18 cellular contexts compared by ENCODE assay signal in the genomic region with DNA sequence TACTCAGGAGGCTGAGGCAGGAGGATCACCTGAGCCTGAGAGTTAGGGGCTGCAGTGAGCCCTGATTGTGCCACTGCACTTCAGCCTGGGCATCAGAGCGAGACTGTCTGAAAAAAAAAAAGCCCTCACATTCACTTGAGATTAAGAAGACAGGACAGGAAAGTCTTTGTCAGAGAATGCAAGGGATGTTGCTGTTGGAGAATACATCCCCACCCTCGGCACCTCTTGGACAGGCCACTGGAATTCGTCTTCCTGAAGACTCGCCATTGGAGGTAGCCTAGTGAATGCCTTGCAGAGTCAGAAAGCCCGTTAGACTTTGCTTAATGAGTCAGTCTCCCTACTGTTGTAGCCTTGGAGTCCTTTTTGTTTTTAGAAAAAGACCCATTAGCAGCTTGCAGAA.
DNase-seq lines count a peak whose midpoint lies in the region; ATAC-seq and TF ChIP-seq lines count a peak whose summit lies in the region.
"Had no signal": no experiment of that assay in that cellular context is flagged by ENCODE, and none has a peak within 500 bp of the region (broad histone marks: within the 10 kb centered on the region; RNA-seq: fewer than 3 reads in every experiment).

No MANE protein-coding gene starts in this region.

- TF ChIP-seq POLR2A in adrenal gland (IDR thresholded peaks at IDR 0.05): no peak

- H3K27ac ChIP-seq in adrenal gland (peak overlapping the region; percentile 11 to 86 (median 61)), lower lobe of right lung (peak overlapping the region; percentile 64), thoracic aorta (peak overlapping the region; percentile 31 to 50)
- H3K27ac ChIP-seq: 22Rv1, HL-60 had no signal

- TF ChIP-seq CTCF in adrenal gland (IDR thresholded peaks at IDR 0.05): no peak
- no peak for TF ChIP-seq CTCF in lower lobe of right lung (IDR thresholded peaks at IDR 0.05)
- TF ChIP-seq CTCF in thoracic aorta (IDR thresholded peaks at IDR 0.05): no peak

- intact Hi-C loops in adrenal gland (cut with DNase I) (no loop called here), lower lobe of right lung (cut with DNase I) (no loop called here)

- H3K27me3 ChIP-seq in adrenal gland (no peaks in the 10 kb centered on the region), lower lobe of right lung (ENCODE audit: low read depth) (no peaks in the 10 kb centered on the region), thoracic aorta (replicated peaks; ENCODE audit: insufficient read depth) (no peaks in the 10 kb centered on the region)

- ATAC-seq in lower lobe of right lung: no peak
- ATAC-seq in thoracic aorta (ENCODE audit: insufficient number of reproducible peaks, low FRiP score, low read depth): no peak
- ATAC-seq: CD8-positive, alpha-beta T cell had no signal

- DNase-seq in activated CD8-positive, alpha-beta memory T cell treated with anti-CD3 and anti-CD28 coated beads for 24 hours: peak; percentile 32
- no peak for DNase-seq in activated CD8-positive, alpha-beta memory T cell treated with anti-CD3 and anti-CD28 coated beads, Interleukin-2, amount 50 U/mL, for 4 hours
- DNase-seq in adrenal gland (peak in 1 of 7 donors; percentile 19), lower lobe of right lung (no peak), thoracic aorta (ENCODE audit: low spot score) (no peak), NCI-H526 (lab: John Stamatoyannopoulos, UW) (no peak), pons (ENCODE audit: low spot score) (no peak)
- no peak for DNase-seq in stimulated activated CD4-positive, alpha-beta T cell treated with anti-CD3 and anti-CD28 coated beads, Interleukin-4, amount 100 ng/mL, for 1 hour
- DNase-seq: CD8-positive, alpha-beta T cell; DMS79; H9; Kasumi-1; MM.1S; NCI-H187; NCI-H345; OCI-M1 had no signal

- WGBS in adrenal gland, 4 donors: 82 to 89% (median 88%) methylated on average over 5 of the region's 5 CpGs

- H3K36me3 ChIP-seq in adrenal gland (replicated peaks in 1 of 2): no peaks in the 10 kb centered on the region
- peaks cover 4% of the 10 kb centered on the region for H3K36me3 ChIP-seq in lower lobe of right lung
- no peaks in the 10 kb centered on the region for H3K36me3 ChIP-seq in thoracic aorta

- H3K4me3 ChIP-seq in adrenal gland (no peak overlapping the region), lower lobe of right lung (no peak overlapping the region), thoracic aorta (no peak overlapping the region)

- no peaks in the 10 kb centered on the region for H3K9me3 ChIP-seq in adrenal gland (replicated peaks in 1 of 3)
- peaks cover 7% of the 10 kb centered on the region for H3K9me3 ChIP-seq in lower lobe of right lung
- peaks cover 4% of the 10 kb centered on the region for H3K9me3 ChIP-seq in thoracic aorta

- H3K4me1 ChIP-seq in adrenal gland (replicated peaks in 1 of 2) (peaks cover 0 to 8% of the 10 kb centered on the region in 2 donors), lower lobe of right lung (peaks cover 3% of the 10 kb centered on the region), thoracic aorta (ENCODE audit: control insufficient read depth in 1 of 2, low read depth in 2 of 2) (peaks cover 17 to 27% of the 10 kb centered on the region in 2 donors)
